ENCODE assay signal across 8 cellular contexts in the genomic region with DNA sequence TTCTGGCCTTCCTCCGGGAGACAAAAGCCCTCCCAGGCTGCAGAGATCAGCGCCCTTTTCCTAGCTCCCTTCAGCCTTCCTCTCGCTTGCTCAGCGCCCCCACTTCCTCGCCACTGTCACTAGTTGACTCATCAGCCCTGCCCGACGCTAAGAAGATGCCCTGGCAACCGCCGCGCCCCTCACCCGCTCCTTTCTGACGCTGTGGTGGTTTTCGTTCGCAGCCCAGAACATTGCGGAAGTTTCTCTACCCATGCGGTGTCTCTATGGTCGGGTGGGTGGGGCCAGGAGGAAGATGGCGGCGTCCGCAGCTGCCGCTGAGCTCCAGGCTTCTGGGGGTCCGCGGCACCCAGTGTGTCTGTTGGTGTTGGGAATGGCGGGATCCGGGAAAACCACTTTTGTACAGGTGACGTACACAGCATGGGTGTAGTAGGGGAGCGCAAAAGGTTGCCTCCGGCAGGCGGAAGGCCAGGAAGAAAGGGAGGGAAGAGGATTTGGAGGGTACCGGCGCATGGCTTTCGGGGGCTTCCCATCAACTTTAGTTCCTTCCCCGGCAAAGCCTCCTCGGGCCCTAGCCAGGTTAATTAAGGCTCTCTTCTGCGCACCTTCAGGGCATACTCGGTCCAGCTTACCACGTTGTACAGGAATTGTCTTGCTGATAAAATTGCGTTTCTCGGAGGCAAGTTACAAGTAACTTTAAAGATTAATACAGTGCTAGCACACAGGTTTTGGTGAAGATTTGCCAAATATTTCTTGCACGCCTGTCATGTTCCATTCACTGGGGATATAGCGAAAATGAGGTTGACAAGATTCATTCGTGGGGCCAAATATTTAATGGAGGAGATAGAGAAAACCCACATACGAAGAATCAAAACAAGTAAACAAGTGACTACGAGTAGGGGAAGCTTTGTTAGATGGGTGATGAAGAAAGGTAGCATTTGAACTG. TPM values are rescaled to one million over a fixed set of nuclear protein-coding genes. Genes with fewer than 3 reads are reported as not detected.
DNase-seq lines count a peak whose midpoint lies in the region; ATAC-seq and TF ChIP-seq lines count a peak whose summit lies in the region.

A gene with protein sequence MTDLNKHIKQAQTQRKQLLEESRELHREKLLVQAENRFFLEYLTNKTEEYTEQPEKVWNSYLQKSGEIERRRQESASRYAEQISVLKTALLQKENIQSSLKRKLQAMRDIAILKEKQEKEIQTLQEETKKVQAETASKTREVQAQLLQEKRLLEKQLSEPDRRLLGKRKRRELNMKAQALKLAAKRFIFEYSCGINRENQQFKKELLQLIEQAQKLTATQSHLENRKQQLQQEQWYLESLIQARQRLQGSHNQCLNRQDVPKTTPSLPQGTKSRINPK (minus strand): TSS at position 246 of the 943 bp plus-strand sequence. CDS start 1,213 bp downstream, outside the sequence.
A gene (plus strand): TSS at position 284 of the 943 bp plus-strand sequence. CDS start 9 bp downstream, at position 293.

- no peak within 1 kb of the TSS for H3K27ac Mint-ChIP-seq in endodermal cell

- no peaks in the 10 kb centered on the region for H3K27me3 ChIP-seq in endodermal cell (ENCODE audit: control insufficient read depth, insufficient read depth, low read length, poor library complexity, severe bottlenecking)

- peak; percentile 67 for ATAC-seq in GM19468 (IDR thresholded peaks at IDR 0.05; ENCODE audit: extremely low read depth, unreplicated experiment)

- peaks cover 29% of the 10 kb centered on the region for H3K36me3 Mint-ChIP-seq in endodermal cell (ENCODE audit: low read depth)

- no peak within 1 kb of the TSS for H3K4me3 Mint-ChIP-seq in endodermal cell

- DNase-seq in COR-L47 (lab: John Stamatoyannopoulos, UW) = peak; percentile 85
- peak; percentile 80 for DNase-seq in HPDE6-E6E7 (ENCODE audit: extremely low spot score)
- peak; percentile 73 for DNase-seq in NK-92 (lab: John Stamatoyannopoulos, UW; ENCODE audit: unreplicated experiment)
- peak; percentile 89 to 93 for DNase-seq in activated CD8-positive, alpha-beta memory T cell treated with anti-CD3 and anti-CD28 coated beads for 4 hours (ENCODE audit: low read depth in 2 of 2)
- DNase-seq in endodermal cell = peak; percentile 94
- peak; percentile 78 for DNase-seq in stimulated activated CD8-positive, alpha-beta memory T cell treated with anti-CD3 and anti-CD28 coated beads, Interleukin-15, amount 100 ng/mL, for 24 hours (ENCODE audit: low read depth)

- peak within 1 kb of the TSS; percentile 80 for H3K9ac ChIP-seq in endodermal cell (ENCODE audit: extremely low read depth, low read length, poor library complexity, severe bottlenecking)

- H3K4me3 ChIP-seq in endodermal cell (ENCODE audit: low read length) (peak within 1 kb of the TSS; percentile 97), mesodermal cell (ENCODE audit: extremely low read depth, insufficient read depth, low read length, poor library complexity, severe bottlenecking) (peak within 1 kb of the TSS; percentile 87)

- no peak for TF ChIP-seq CTCF in endodermal cell (conservative IDR thresholded peaks at IDR 0.05)

- 2 to 8% methylated on average over 18 to 44 of the region's 44 CpGs for WGBS in endodermal cell (ENCODE audit: insufficient coverage in 1 of 2, insufficient read length in 1 of 2), 2 experiments
- WGBS in mesodermal cell (ENCODE audit: insufficient coverage in 2 of 2), 2 experiments = 3% methylated on average over 29 to 32 of the region's 44 CpGs

- no peaks in the 10 kb centered on the region for H3K9me3 ChIP-seq in endodermal cell (ENCODE audit: control insufficient read depth, low read length)
- H3K9me3 ChIP-seq in mesodermal cell (ENCODE audit: control insufficient read depth, low read length) = no peaks in the 10 kb centered on the region

- H3K9me3 Mint-ChIP-seq in endodermal cell = no peaks in the 10 kb centered on the region

- H3K36me3 ChIP-seq in endodermal cell (ENCODE audit: control insufficient read depth, insufficient read depth, low read length) (peaks cover 46% of the 10 kb centered on the region), mesodermal cell (ENCODE audit: control insufficient read depth, insufficient read depth, low read length) (peaks cover 49% of the 10 kb centered on the region)

- no peaks in the 10 kb centered on the region for H3K27me3 Mint-ChIP-seq in endodermal cell (ENCODE audit: insufficient read depth)

- H3K4me1 ChIP-seq in endodermal cell (ENCODE audit: control insufficient read depth, insufficient read depth, low read length) (no peaks in the 10 kb centered on the region), mesodermal cell (ENCODE audit: control insufficient read depth, insufficient read depth, low read length, poor library complexity, severe bottlenecking) (peaks cover 19% of the 10 kb centered on the region)

- H3K27ac ChIP-seq in endodermal cell (ENCODE audit: low read depth, low read length) (peak within 1 kb of the TSS; percentile 47), mesodermal cell (ENCODE audit: low read depth, low read length, severe bottlenecking) (peak within 1 kb of the TSS; percentile 87)

- H3K4me1 Mint-ChIP-seq in endodermal cell = peaks cover 11% of the 10 kb centered on the region

RNA-seq across cellular contexts. Expression of the first gene that starts in this region (rescaled TPM):
- 1 to 10 TPM; 4.6 to 5.3 TPM for total RNA-seq in endodermal cell
- polyA plus RNA-seq in endodermal cell (2013, experiment 1 of 2) = 6.3 TPM
- 5.4 TPM for polyA plus RNA-seq in endodermal cell (2013, experiment 2 of 2)
- 3.1 TPM for polyA plus RNA-seq in mesodermal cell (2013, experiment 1 of 2)
- 3.5 TPM for polyA plus RNA-seq in mesodermal cell (2013, experiment 2 of 2)

RNA-seq across cellular contexts. Expression of the second gene that starts in this region (rescaled TPM):
- 10 to 100 TPM; 49.6 to 51.5 TPM for total RNA-seq in endodermal cell
- polyA plus RNA-seq in endodermal cell (2013, experiment 1 of 2) = 57.9 TPM
- polyA plus RNA-seq in endodermal cell (2013, experiment 2 of 2) = 56.3 TPM
- polyA plus RNA-seq in mesodermal cell (2013, experiment 1 of 2) = 50.9 TPM
- polyA plus RNA-seq in mesodermal cell (2013, experiment 2 of 2) = 53.0 TPM

Comparison
In these comparisons a context has a peak if more than half of its experiments do, and no peak if none do; other contexts are left out.
1. Peak in every context shown above with its lines: DNase-seq, ATAC-seq, H3K4me3 ChIP-seq and H3K27ac ChIP-seq.